Comparison of ENCODE assay signal across 27 cellular contexts in the genomic region with DNA sequence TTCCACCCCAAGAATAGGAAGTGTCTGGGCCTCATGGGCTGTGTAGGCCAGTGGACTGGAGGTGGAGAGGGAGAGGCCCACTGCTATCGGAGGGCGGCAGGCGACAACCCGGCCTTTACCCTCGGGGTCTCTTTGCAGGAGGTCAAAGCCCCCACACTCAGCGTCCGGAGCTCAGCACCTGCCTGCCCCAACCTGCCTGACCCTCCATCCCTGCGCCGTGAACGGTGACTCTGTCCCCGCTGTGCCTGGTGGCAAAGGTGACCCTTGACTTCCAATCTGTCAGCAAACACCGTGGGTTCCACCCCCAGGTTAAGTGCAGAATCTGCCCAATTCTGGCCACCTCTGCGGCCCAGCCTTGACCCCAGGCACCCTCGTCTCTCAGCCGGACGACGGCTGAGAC. TPM values are rescaled to one million over a fixed set of nuclear protein-coding genes. Genes with fewer than 3 reads are reported as not detected.
"Had no signal": no experiment of that assay in that cellular context is flagged by ENCODE, and none has a peak within 500 bp of the region (broad histone marks: within the 10 kb centered on the region; RNA-seq: fewer than 3 reads in every experiment).

No MANE protein-coding gene starts in this region.

- H3K4me1 ChIP-seq: colonic mucosa, esophagus squamous epithelium, gastrocnemius medialis, heart right ventricle, left ventricle myocardium inferior, lower lobe of right lung had no signal

- ATAC-seq: effector memory CD8-positive, alpha-beta T cell; esophagus mucosa; gastrocnemius medialis; heart right ventricle; left cardiac atrium; lower lobe of right lung; mucosa of descending colon had no signal

- H3K27ac ChIP-seq: colonic mucosa, epithelial cell of prostate, esophagus squamous epithelium, gastrocnemius medialis, heart right ventricle, left ventricle myocardium inferior, lower lobe of right lung had no signal

- H3K27ac Mint-ChIP-seq: dendritic cell treated with granulocyte-macrophage colony-stimulating factor and Interleukin-4, amounts not matched to agents 40 ng/mL and 50 ng/mL, for 4 days; effector memory CD8-positive, alpha-beta T cell; endodermal cell; mesothelial cell of epicardium had no signal

- H3K36me3 Mint-ChIP-seq: mesothelial cell of epicardium had no signal

- H3K27me3 ChIP-seq: colonic mucosa had no signal

- H3K9me3 Mint-ChIP-seq: dendritic cell treated with granulocyte-macrophage colony-stimulating factor and Interleukin-4, amounts not matched to agents 40 ng/mL and 50 ng/mL, for 4 days; effector memory CD8-positive, alpha-beta T cell; endodermal cell; mesothelial cell of epicardium had no signal

- H3K4me3 ChIP-seq: colonic mucosa, esophagus squamous epithelium, gastrocnemius medialis, heart right ventricle, left ventricle myocardium inferior, lower lobe of right lung, mucosa of descending colon had no signal

- H3K36me3 ChIP-seq: colonic mucosa, esophagus squamous epithelium, gastrocnemius medialis, heart right ventricle, left ventricle myocardium inferior, lower lobe of right lung had no signal

- DNase-seq: colonic mucosa; cortex of kidney; effector CD8-positive, alpha-beta T cell; effector memory CD8-positive, alpha-beta T cell; endodermal cell; erythroblast; esophagus squamous epithelium; foreskin fibroblast; foreskin melanocyte; gastrocnemius medialis; glutamatergic neuron; head of caudate nucleus; heart right ventricle; hippocampal formation; left cardiac atrium; left ventricle myocardium inferior; lower lobe of right lung; mesenchymal stem cell; mucosa of descending colon had no signal

- H3K4me3 Mint-ChIP-seq: dendritic cell treated with granulocyte-macrophage colony-stimulating factor and Interleukin-4, amounts not matched to agents 40 ng/mL and 50 ng/mL, for 4 days; effector memory CD8-positive, alpha-beta T cell; endodermal cell; mesothelial cell of epicardium had no signal

- H3K4me1 Mint-ChIP-seq: endodermal cell, mesothelial cell of epicardium had no signal

- H3K9me3 ChIP-seq: colonic mucosa, esophagus squamous epithelium, gastrocnemius medialis, heart right ventricle, left ventricle myocardium inferior, lower lobe of right lung, mucosa of descending colon had no signal

- FAIRE-seq: endometrium, islet of Langerhans, keratinocyte had no signal

RNA-seq across cellular contexts. Expression of a gene that starts 15.7 kb away (rescaled TPM):
- total RNA-seq: esophagus mucosa, esophagus squamous epithelium, gastrocnemius medialis, left ventricle myocardium inferior, lower lobe of right lung, mesenteric fat pad had no signal
- polyA plus RNA-seq: keratinocyte had no signal
